In genomic region chr11:86551286-86551685, GRCh38 we compare ENCODE assay signal across 9 cellular contexts.
DNase-seq lines count a peak whose midpoint lies in the region; ATAC-seq and TF ChIP-seq lines count a peak whose summit lies in the region.
"Had no signal": no experiment of that assay in that cellular context is flagged by ENCODE, and none has a peak within 500 bp of the region (broad histone marks: within the 10 kb centered on the region; RNA-seq: fewer than 3 reads in every experiment).

No MANE protein-coding gene starts in this region.

- H3K36me3 ChIP-seq in PC-3 (ENCODE audit: low read depth, low read length) = no peaks in the 10 kb centered on the region

- intact Hi-C loops in PC-3 (cut with micrococcal nuclease) = loop anchor here (1.0 kb wide), 1 partner anchor 67 kb away; no protein-coding TSS in a partner anchor

- H3K27ac ChIP-seq in PC-3 (ENCODE audit: low read length) = peak overlapping the region; percentile 65

- H3K4me3 Mint-ChIP-seq in activated CD4-positive, alpha-beta T cell treated with anti-CD3 and anti-CD28 coated beads, Interleukin-2, amount 10 ng/mL, durations not matched to agents 7 days and 5 days = no peak overlapping the region
- H3K4me3 Mint-ChIP-seq: T-helper 1 cell treated with Interleukin-12 subunit alpha and Interleukin-12 subunit beta and Interleukin-4 antibody, amounts not matched to agents 30 μg/mL and 1 μg/mL, for 36 hours had no signal

- H3K4me1 ChIP-seq in PC-3 (ENCODE audit: insufficient read depth, low read length) = peaks cover 20% of the 10 kb centered on the region

- H3K9me3 Mint-ChIP-seq in activated CD4-positive, alpha-beta T cell treated with anti-CD3 and anti-CD28 coated beads, Interleukin-2, amount 10 ng/mL, durations not matched to agents 7 days and 5 days = no peaks in the 10 kb centered on the region
- H3K9me3 Mint-ChIP-seq: T-helper 1 cell treated with Interleukin-12 subunit alpha and Interleukin-12 subunit beta and Interleukin-4 antibody, amounts not matched to agents 30 μg/mL and 1 μg/mL, for 36 hours had no signal

- no peaks in the 10 kb centered on the region for H3K27me3 Mint-ChIP-seq in activated CD4-positive, alpha-beta T cell treated with anti-CD3 and anti-CD28 coated beads, Interleukin-2, amount 10 ng/mL, durations not matched to agents 7 days and 5 days

- CTCF ChIA-PET in PC-3 (lab: Charles Lee) = no interaction called here
- CTCF ChIA-PET in activated CD4-positive, alpha-beta T cell treated with anti-CD3 and anti-CD28 coated beads, Interleukin-2, amount 10 ng/mL, durations not matched to agents 7 days and 5 days (lab: Charles Lee) = no interaction called here

- no peaks in the 10 kb centered on the region for H3K9me2 ChIP-seq in PC-3 (replicated peaks; ENCODE audit: low read length)

- H3K4me3 ChIP-seq in PC-3 (ENCODE audit: low read length) (peak overlapping the region; percentile 22; the same call in 1 of the 2 replicates), fibroblast of villous mesenchyme (ENCODE audit: low read depth, low read length) (no peak overlapping the region)

- DNase-seq in PC-3 (peak; percentile 86), fibroblast of villous mesenchyme (ENCODE audit: low read depth) (peak; percentile 93), smooth muscle cell of the brain vasculature (ENCODE audit: low read depth, low spot score) (peak; percentile 70), NCI-H1105 treated with DMSO at 0.1 percent for 48 hours (lab: John Stamatoyannopoulos, UW) (no peak), GOT3 (lab: John Stamatoyannopoulos, UW) (no peak)
- no peak for DNase-seq in activated CD4-positive, alpha-beta T cell treated with anti-CD3 and anti-CD28 coated beads, Interleukin-2, amount 10 ng/mL, durations not matched to agents 7 days and 5 days

- H4K20me1 ChIP-seq in PC-3 (ENCODE audit: low read length) = no peaks in the 10 kb centered on the region

- H2AFZ ChIP-seq in PC-3 (ENCODE audit: low read length) = no peak overlapping the region

- BruUV-seq in PC-3 (replicated peaks; lab: Mats Ljungman, UMichigan) = no TSS peak

- H3K9ac ChIP-seq in PC-3 (ENCODE audit: low read length) = no peak overlapping the region

- H3K36me3 Mint-ChIP-seq in activated CD4-positive, alpha-beta T cell treated with anti-CD3 and anti-CD28 coated beads, Interleukin-2, amount 10 ng/mL, durations not matched to agents 7 days and 5 days (ENCODE audit: low read depth) = no peaks in the 10 kb centered on the region

- no peaks in the 10 kb centered on the region for H3F3A ChIP-seq in PC-3 (ENCODE audit: low read length, unreplicated experiment)

- H3K9me3 ChIP-seq in PC-3 (ENCODE audit: low read length) = no peaks in the 10 kb centered on the region

- H3K79me2 ChIP-seq in PC-3 (ENCODE audit: low read length) = no peaks in the 10 kb centered on the region

- POLR2A ChIA-PET in PC-3 (lab: Charles Lee; ENCODE audit: unreplicated experiment) = no interaction called here
- POLR2A ChIA-PET in activated CD4-positive, alpha-beta T cell treated with anti-CD3 and anti-CD28 coated beads, Interleukin-2, amount 10 ng/mL, durations not matched to agents 7 days and 5 days (lab: Charles Lee) = no interaction called here

- no peaks in the 10 kb centered on the region for H3K27me3 ChIP-seq in PC-3 (ENCODE audit: low read length)

- no peaks in the 10 kb centered on the region for H3K4me1 Mint-ChIP-seq in activated CD4-positive, alpha-beta T cell treated with anti-CD3 and anti-CD28 coated beads, Interleukin-2, amount 10 ng/mL, durations not matched to agents 7 days and 5 days

- peak overlapping the region; percentile 55 for H3K4me2 ChIP-seq in PC-3 (ENCODE audit: low read length)

- ATAC-seq in GM18870 (IDR thresholded peaks at IDR 0.05; ENCODE audit: unreplicated experiment) (peak; percentile 79), PC-3 (peak; percentile 91), HG03097 (IDR thresholded peaks at IDR 0.05; ENCODE audit: low FRiP score, unreplicated experiment) (no peak)

- TF ChIP-seq CTCF in PC-3 (conservative IDR thresholded peaks at IDR 0.05; ENCODE audit: low read depth, low read length) = no peak
- TF ChIP-seq CTCF in fibroblast of villous mesenchyme (IDR thresholded peaks at IDR 0.05; ENCODE audit: insufficient read depth, low read depth, low read length) = no peak

- no peak overlapping the region for H3K27ac Mint-ChIP-seq in activated CD4-positive, alpha-beta T cell treated with anti-CD3 and anti-CD28 coated beads, Interleukin-2, amount 10 ng/mL, durations not matched to agents 7 days and 5 days
- H3K27ac Mint-ChIP-seq: T-helper 1 cell treated with Interleukin-12 subunit alpha and Interleukin-12 subunit beta and Interleukin-4 antibody, amounts not matched to agents 30 μg/mL and 1 μg/mL, for 36 hours had no signal

Comparison
In these comparisons a context has a peak if more than half of its experiments do, and no peak if none do; other contexts are left out.
1. DNase-seq: peak in PC-3 (single experiment), fibroblast of villous mesenchyme (single experiment) and smooth muscle cell of the brain vasculature (single experiment); none in NCI-H1105 treated with DMSO at 0.1 percent for 48 hours (single experiment), activated CD4-positive, alpha-beta T cell treated with anti-CD3 and anti-CD28 coated beads, Interleukin-2, amount 10 ng/mL, durations not matched to agents 7 days and 5 days (single experiment) and GOT3 (single experiment).